24 cellular contexts compared by ENCODE assay signal in genomic region chr6:100163035-100163434, GRCh38.
"Had no signal": no experiment of that assay in that cellular context is flagged by ENCODE, and none has a peak within 500 bp of the region (broad histone marks: within the 10 kb centered on the region; RNA-seq: fewer than 3 reads in every experiment).

No MANE protein-coding gene starts in this region.

- H3K36me3 ChIP-seq: brain microvascular endothelial cell, gastroesophageal sphincter, right lobe of liver, transverse colon, WERI-Rb-1 had no signal

- DNase-seq: activated CD4-positive, alpha-beta memory T cell treated with anti-CD3 and anti-CD28 coated beads, Interleukin-2, amount 10 ng/mL, durations not matched to agents 7 days and 5 days; activated CD4-positive, alpha-beta T cell treated with anti-CD3 and anti-CD28 coated beads, Interleukin-2, amount 10 ng/mL, durations not matched to agents 7 days and 5 days; activated CD4-positive, CD25-positive, alpha-beta regulatory T cell treated with anti-CD3 and anti-CD28 coated beads, Interleukin-2, amount 50 U/mL, for 72 hours; activated CD8-positive, alpha-beta memory T cell treated with anti-CD3 and anti-CD28 coated beads, Interleukin-2, amount 50 U/mL, for 48 hours; activated gamma-delta T cell; activated naive CD4-positive, alpha-beta T cell treated with anti-CD3 and anti-CD28 coated beads, Interleukin-2, amount 50 U/mL, for 16 hours; activated T-cell treated with anti-CD3 and anti-CD28 coated beads, Interleukin-2, amount 50 U/mL, for 24 hours; amniotic stem cell; brain microvascular endothelial cell; dorsolateral prefrontal cortex; effector memory CD8-positive, alpha-beta T cell; head of caudate nucleus; hypothalamus; left cardiac atrium; left ventricle myocardium superior; right lobe of liver; stimulated activated CD4-positive, alpha-beta T cell treated with anti-CD3 and anti-CD28 coated beads, Interleukin-2, amount 100 ng/mL, for 48 hours; stimulated activated naive CD4-positive, alpha-beta T cell treated with Interleukin-2 at 50 U/mL for 16 hours; T1000; testis; transverse colon; WERI-Rb-1 had no signal

- H3K9me3 ChIP-seq: gastroesophageal sphincter, right lobe of liver, testis, transverse colon had no signal

- H3K4me3 ChIP-seq: coronary artery, dorsolateral prefrontal cortex, gastroesophageal sphincter, right lobe of liver, testis, transverse colon had no signal

- H3K27ac ChIP-seq: brain microvascular endothelial cell, coronary artery, dorsolateral prefrontal cortex, gastroesophageal sphincter, right lobe of liver, testis, transverse colon, WERI-Rb-1 had no signal

- H3K27me3 ChIP-seq: brain microvascular endothelial cell, right lobe of liver, testis, transverse colon had no signal

- H3K4me1 ChIP-seq: gastroesophageal sphincter, right lobe of liver, testis, transverse colon had no signal

- ATAC-seq: effector memory CD8-positive, alpha-beta T cell; gastroesophageal sphincter; left cardiac atrium; left ventricle myocardium superior; right lobe of liver had no signal
